Comparison of ENCODE assay signal across 17 cellular contexts in the genomic region with DNA sequence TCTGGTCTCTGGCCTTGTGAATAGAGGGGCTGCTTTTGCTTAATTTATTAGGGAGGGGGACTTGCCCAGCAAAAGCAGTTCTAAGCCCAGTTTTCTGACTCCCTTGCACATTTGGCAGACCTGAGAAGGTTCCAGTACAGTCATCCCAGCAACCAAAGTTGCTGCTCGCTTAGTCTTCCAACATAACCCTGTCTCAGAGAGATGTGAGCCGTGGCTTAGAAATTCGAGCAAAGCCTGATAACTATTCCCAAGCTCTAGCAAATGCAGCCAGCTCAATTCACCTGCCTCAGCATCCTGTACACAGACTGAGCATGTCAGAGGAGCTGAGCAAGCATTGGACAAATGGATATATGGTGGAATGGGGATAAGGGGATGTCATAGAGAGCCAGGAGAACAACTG.
"Had no signal": no experiment of that assay in that cellular context is flagged by ENCODE, and none has a peak within 500 bp of the region (broad histone marks: within the 10 kb centered on the region; RNA-seq: fewer than 3 reads in every experiment).

No MANE protein-coding gene starts in this region.

- H3K4me3 ChIP-seq: SJCRH30 had no signal

- H3K27me3 ChIP-seq: SJCRH30 had no signal

- H3K9me3 ChIP-seq: SJCRH30 had no signal

- DNase-seq: Karpas-422, KG1, MM.1S, NCI-H1092 treated with DMSO at 0.1 percent for 48 hours, NCI-H1436, NCI-H187, NCI-H2029, NCI-H2081 treated with DMSO at 0.1 percent for 48 hours, NCI-H2171, NCI-H226, NCI-H446, NCI-H510A, NCI-H524 treated with DMSO at 0.1 percent for 48 hours, NCI-H69, NCI-H774, SHP77 treated with DMSO at 0.1 percent for 48 hours, SJCRH30 had no signal

- H3K36me3 ChIP-seq: SJCRH30 had no signal

- H3K27ac ChIP-seq: SJCRH30 had no signal
